ENCODE assay signal across 1 cellular context in the genomic region with DNA sequence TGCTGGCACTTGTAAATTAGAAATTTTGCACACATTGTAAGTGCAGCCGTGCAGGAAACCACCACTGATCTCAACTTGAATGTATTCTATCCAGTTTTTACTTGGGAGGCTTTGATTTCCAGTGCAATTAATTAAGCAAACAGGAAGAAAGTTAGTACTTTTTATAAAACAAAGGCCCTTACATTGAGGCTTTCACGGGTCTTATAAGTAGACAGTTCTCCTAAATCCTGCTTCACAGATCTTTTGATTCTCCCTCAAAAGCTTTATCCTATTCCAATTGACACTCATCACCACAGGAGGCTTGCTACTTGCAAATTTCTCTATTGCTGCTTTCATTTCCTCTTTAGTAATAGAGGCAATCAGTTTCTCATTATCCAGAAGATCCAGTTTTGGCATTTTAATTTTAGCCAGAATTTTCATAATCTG.
TF ChIP-seq lines count a peak whose summit lies in the region.

No MANE protein-coding gene starts in this region.

TF ChIP-seq in GM12878, 131 proteins besides CTCF, POLR2A, EP300 and RAD21 (continued from another document):
- TF ChIP-seq, protein P1, sequence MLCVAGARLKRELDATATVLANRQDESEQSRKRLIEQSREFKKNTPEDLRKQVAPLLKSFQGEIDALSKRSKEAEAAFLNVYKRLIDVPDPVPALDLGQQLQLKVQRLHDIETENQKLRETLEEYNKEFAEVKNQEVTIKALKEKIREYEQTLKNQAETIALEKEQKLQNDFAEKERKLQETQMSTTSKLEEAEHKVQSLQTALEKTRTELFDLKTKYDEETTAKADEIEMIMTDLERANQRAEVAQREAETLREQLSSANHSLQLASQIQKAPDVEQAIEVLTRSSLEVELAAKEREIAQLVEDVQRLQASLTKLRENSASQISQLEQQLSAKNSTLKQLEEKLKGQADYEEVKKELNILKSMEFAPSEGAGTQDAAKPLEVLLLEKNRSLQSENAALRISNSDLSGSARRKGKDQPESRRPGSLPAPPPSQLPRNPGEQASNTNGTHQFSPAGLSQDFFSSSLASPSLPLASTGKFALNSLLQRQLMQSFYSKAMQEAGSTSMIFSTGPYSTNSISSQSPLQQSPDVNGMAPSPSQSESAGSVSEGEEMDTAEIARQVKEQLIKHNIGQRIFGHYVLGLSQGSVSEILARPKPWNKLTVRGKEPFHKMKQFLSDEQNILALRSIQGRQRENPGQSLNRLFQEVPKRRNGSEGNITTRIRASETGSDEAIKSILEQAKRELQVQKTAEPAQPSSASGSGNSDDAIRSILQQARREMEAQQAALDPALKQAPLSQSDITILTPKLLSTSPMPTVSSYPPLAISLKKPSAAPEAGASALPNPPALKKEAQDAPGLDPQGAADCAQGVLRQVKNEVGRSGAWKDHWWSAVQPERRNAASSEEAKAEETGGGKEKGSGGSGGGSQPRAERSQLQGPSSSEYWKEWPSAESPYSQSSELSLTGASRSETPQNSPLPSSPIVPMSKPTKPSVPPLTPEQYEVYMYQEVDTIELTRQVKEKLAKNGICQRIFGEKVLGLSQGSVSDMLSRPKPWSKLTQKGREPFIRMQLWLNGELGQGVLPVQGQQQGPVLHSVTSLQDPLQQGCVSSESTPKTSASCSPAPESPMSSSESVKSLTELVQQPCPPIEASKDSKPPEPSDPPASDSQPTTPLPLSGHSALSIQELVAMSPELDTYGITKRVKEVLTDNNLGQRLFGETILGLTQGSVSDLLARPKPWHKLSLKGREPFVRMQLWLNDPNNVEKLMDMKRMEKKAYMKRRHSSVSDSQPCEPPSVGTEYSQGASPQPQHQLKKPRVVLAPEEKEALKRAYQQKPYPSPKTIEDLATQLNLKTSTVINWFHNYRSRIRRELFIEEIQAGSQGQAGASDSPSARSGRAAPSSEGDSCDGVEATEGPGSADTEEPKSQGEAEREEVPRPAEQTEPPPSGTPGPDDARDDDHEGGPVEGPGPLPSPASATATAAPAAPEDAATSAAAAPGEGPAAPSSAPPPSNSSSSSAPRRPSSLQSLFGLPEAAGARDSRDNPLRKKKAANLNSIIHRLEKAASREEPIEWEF (IDR thresholded peaks at IDR 0.05; ENCODE audit: insufficient replicate concordance, low read depth, low read length), result no peak
- no peak for TF ChIP-seq BACH1 (IDR thresholded peaks at IDR 0.05; ENCODE audit: borderline replicate concordance)
- 0 out of 2 replicates have a peak, but pooled peaks have one; percentile 2 for TF ChIP-seq MEF2A (IDR thresholded peaks at IDR 0.05; ENCODE audit: insufficient read depth, low read depth, low read length)
- TF ChIP-seq ZNF592 (IDR thresholded peaks at IDR 0.05), result no peak
- TF ChIP-seq STAT3 (IDR thresholded peaks at IDR 0.05; ENCODE audit: low read depth, low read length), result no peak
- 0 out of 2 replicates have a peak, but pooled peaks have one; percentile 15 for TF ChIP-seq CBFB (IDR thresholded peaks at IDR 0.05; ENCODE audit: low read depth)
- no peak for TF ChIP-seq RBBP5 (conservative IDR thresholded peaks at IDR 0.05)
